8 cellular contexts compared by ENCODE assay signal in genomic region chrX:103629295-103630170, GRCh38. TPM values are rescaled to one million over a fixed set of nuclear protein-coding genes. Genes with fewer than 3 reads are reported as not detected.
A peak's percentile ranks its signal among the peaks of the same experiment; 100 is the strongest.
DNase-seq lines count a peak whose midpoint lies in the region; ATAC-seq and TF ChIP-seq lines count a peak whose summit lies in the region.

No MANE protein-coding gene starts in this region.

- peaks cover 0 to 2% (median 0%) of the 10 kb centered on the region in 7 donors for H3K9me3 Mint-ChIP-seq in CD14-positive monocyte
- no peaks in the 10 kb centered on the region for H3K9me3 Mint-ChIP-seq in brain

- TF ChIP-seq CTCF in CD14-positive monocyte (IDR thresholded peaks at IDR 0.05) (no peak), KMS-11 (conservative IDR thresholded peaks at IDR 0.05; ENCODE audit: low read depth, low read length) (no peak), brain (conservative IDR thresholded peaks at IDR 0.05) (peak; percentile 70 to 74)

- H2AFZ ChIP-seq in KMS-11 (ENCODE audit: low read depth) = peak overlapping the region; percentile 93

- H3K79me2 ChIP-seq in KMS-11 (ENCODE audit: insufficient read depth, low read depth) = no peaks in the 10 kb centered on the region

- peaks cover 0 to 4% (median 0%) of the 10 kb centered on the region in 3 donors for H3K27me3 Mint-ChIP-seq in CD14-positive monocyte (ENCODE audit: low read depth in 3 of 3)
- no peaks in the 10 kb centered on the region for H3K27me3 Mint-ChIP-seq in brain

- H3K36me3 ChIP-seq in KMS-11 (ENCODE audit: insufficient read depth) (no peaks in the 10 kb centered on the region), SJCRH30 (no peaks in the 10 kb centered on the region; the same call in 1 of the 2 replicates), iPS-15b (ENCODE audit: control insufficient read depth, insufficient read depth, low read length) (no peaks in the 10 kb centered on the region)

- no peaks in the 10 kb centered on the region for H4K20me1 ChIP-seq in KMS-11 (ENCODE audit: insufficient read depth)

- peak; percentile 35 for ATAC-seq in GM19463 (IDR thresholded peaks at IDR 0.05; ENCODE audit: unreplicated experiment)

- H3K4me1 ChIP-seq in KMS-11 (ENCODE audit: low read depth, poor library complexity, severe bottlenecking) (peaks cover 4% of the 10 kb centered on the region), SJCRH30 (peaks cover 7% of the 10 kb centered on the region; the same call in 1 of the 2 replicates), iPS-15b (ENCODE audit: control insufficient read depth, insufficient read depth, low read length) (no peaks in the 10 kb centered on the region)

- H3K27me3 ChIP-seq in KMS-11 (ENCODE audit: insufficient read depth, low read depth) (no peaks in the 10 kb centered on the region), SJCRH30 (no peaks in the 10 kb centered on the region), iPS-15b (ENCODE audit: control insufficient read depth, insufficient read depth, low read length) (no peaks in the 10 kb centered on the region)

- H3K4me3 Mint-ChIP-seq in CD14-positive monocyte (peak overlapping the region; percentile 90 to 94), brain (peak overlapping the region; percentile 83 to 91 (median 84))

- H3K36me3 Mint-ChIP-seq in CD14-positive monocyte (no peaks in the 10 kb centered on the region), brain (no peaks in the 10 kb centered on the region)

- H3K9me3 ChIP-seq in SJCRH30 (replicated peaks) = no peaks in the 10 kb centered on the region
- no peaks in the 10 kb centered on the region for H3K9me3 ChIP-seq in iPS-15b (ENCODE audit: control insufficient read depth, insufficient read depth, low read length)

- no peak overlapping the region for H3K4me3 ChIP-seq in KMS-11 (IDR thresholded peaks at IDR 0.05; ENCODE audit: insufficient read depth, low read depth, low read length)
- H3K4me3 ChIP-seq in SJCRH30 = peak overlapping the region; percentile 81
- H3K4me3 ChIP-seq in iPS-15b (ENCODE audit: low read depth, low read length) = peak overlapping the region; percentile 89

- H3K27ac Mint-ChIP-seq in CD14-positive monocyte = peak overlapping the region in 6 of 7 donors; percentile 61 to 88 (median 74)
- H3K27ac Mint-ChIP-seq in brain = peak overlapping the region; percentile 64 to 99 (median 96)

- H3K27ac ChIP-seq in KMS-11 (peak overlapping the region; percentile 71), SJCRH30 (peak overlapping the region; percentile 84)

- H3K4me1 Mint-ChIP-seq in CD14-positive monocyte (peaks cover 14% of the 10 kb centered on the region), brain (peaks cover 52% of the 10 kb centered on the region)

- intact Hi-C loops in CD14-positive monocyte (cut with micrococcal nuclease) = no loop called here

- peak overlapping the region; percentile 69 for H3K4me2 ChIP-seq in KMS-11

- H3K9ac ChIP-seq in KMS-11 (peak overlapping the region; percentile 74), iPS-15b (ENCODE audit: low read depth, low read length) (peak overlapping the region; percentile 77)

- DNase-seq in CD14-positive monocyte (ENCODE audit: low spot score) (no peak), SJCRH30 (peak; percentile 88 to 89), retina (peak; percentile 87), OCI-M2 (lab: John Stamatoyannopoulos, UW; ENCODE audit: unreplicated experiment) (no peak)

RNA-seq across cellular contexts. Expression of gene TCEAL1, which starts 0.8 kb away (rescaled TPM):
- polyA plus RNA-seq in CD14-positive monocyte = 10 to 100 TPM in 1 of 2 donors, 1 to 10 TPM in 1; 5.5 to 11.4 TPM
- total RNA-seq in SJCRH30 (2014; rRNA removed; shearing (Covaris generic)) = 45.2 and 56.1 TPM in 2 replicates
- polyA plus RNA-seq in brain (ENCODE audit: insufficient read depth, low read depth, low replicate concordance) = 28.5 TPM

RNA-seq across cellular contexts. Expression of gene TCEAL3, which starts 21.8 kb away (rescaled TPM):
- polyA plus RNA-seq in CD14-positive monocyte = 1 to 10 TPM; 1.8 to 2.1 TPM
- total RNA-seq in SJCRH30 (2014; rRNA removed; shearing (Covaris generic)) = 24.1 and 26.0 TPM in 2 replicates
- 111 TPM for polyA plus RNA-seq in brain (ENCODE audit: insufficient read depth, low read depth, low replicate concordance)

RNA-seq across cellular contexts. Expression of gene TCEAL4, which starts 44.2 kb away (rescaled TPM):
- polyA plus RNA-seq in CD14-positive monocyte (10 to 100 TPM in 1 of 2 donors, 1 to 10 TPM in 1; 8.5 to 10.7 TPM), brain (ENCODE audit: insufficient read depth, low read depth, low replicate concordance) (126 TPM)
- total RNA-seq in SJCRH30 (2014; rRNA removed; shearing (Covaris generic)) = 98.4 and 112 TPM in 2 replicates

RNA-seq across cellular contexts. Expression of gene MORF4L2, which starts 57.0 kb away (rescaled TPM):
- polyA plus RNA-seq in CD14-positive monocyte (10 to 100 TPM; 83.5 to 83.9 TPM), brain (ENCODE audit: insufficient read depth, low read depth, low replicate concordance) (374 TPM)
- 864 and 876 TPM in 2 replicates for total RNA-seq in SJCRH30 (2014; rRNA removed; shearing (Covaris generic))

Comparison
In these comparisons a context has a peak if more than half of its experiments do, and no peak if none do; other contexts are left out.
1. DNase-seq: peak in SJCRH30 (2 of 2) and retina (single experiment); none in CD14-positive monocyte (single experiment) and OCI-M2 (single experiment).
2. CTCF ChIP-seq: peak in brain (2 of 2); none in CD14-positive monocyte (single experiment) and KMS-11 (single experiment).
3. RNA of gene TCEAL3, which starts 21.8 kb away (polyA plus RNA-seq): 111 TPM in brain (single experiment); 1.8 to 2.1 TPM in CD14-positive monocyte; every median in the first group is over 10 times any median in the second.
4. RNA of gene TCEAL4, which starts 44.2 kb away (polyA plus RNA-seq): 126 TPM in brain (single experiment); 8.5 to 10.7 TPM in CD14-positive monocyte; every median in the first group is over 10 times any median in the second.